ENCODE assay signal across 8 cellular contexts in genomic region chrX:13506574-13506973, GRCh38.
DNase-seq lines count a peak whose midpoint lies in the region; ATAC-seq, FAIRE-seq and TF ChIP-seq lines count a peak whose summit lies in the region.

No MANE protein-coding gene starts in this region.

- peak; percentile 96 for FAIRE-seq in endothelial cell of umbilical vein (lab: Jason Lieb, UNC)

- no peak overlapping the region for H2AFZ ChIP-seq in endothelial cell of umbilical vein (ENCODE audit: low read depth, low read length)

- no peaks in the 10 kb centered on the region for H3K4me1 ChIP-seq in endothelial cell of umbilical vein (ENCODE audit: control insufficient read depth, extremely low read depth, insufficient read depth, low read length)
- no peaks in the 10 kb centered on the region for H3K4me1 ChIP-seq in upper lobe of left lung

- no peaks in the 10 kb centered on the region for H3K79me2 ChIP-seq in endothelial cell of umbilical vein (ENCODE audit: control insufficient read depth, insufficient read depth, low read length)

- peak; percentile 37 to 41 for TF ChIP-seq CTCF in endothelial cell of umbilical vein (IDR thresholded peaks at IDR 0.05; ENCODE audit: extremely low read depth in 1 of 2, insufficient read depth in 1 of 2, low read depth in 1 of 2, low read length in 2 of 2)
- TF ChIP-seq CTCF in nephron (IDR thresholded peaks at IDR 0.05; ENCODE audit: unreplicated experiment in 3 of 3): peak; percentile 72 to 83 (median 75)
- peak; percentile 43 to 70 (median 57) for TF ChIP-seq CTCF in upper lobe of left lung (IDR thresholded peaks at IDR 0.05)

- intact Hi-C loops in endothelial cell of umbilical vein (cut with micrococcal nuclease): loop anchor here (1.0 kb wide), 3 partner anchors 140 to 526 kb away; no protein-coding TSS in a partner anchor

- peak; percentile 19 for DNase-seq in SIG-M5 treated with dmso at 0.1 percent for 504 hours (lab: John Stamatoyannopoulos, UW; ENCODE audit: unreplicated experiment)
- no peak for DNase-seq in SIG-M5 (lab: John Stamatoyannopoulos, UW)
- DNase-seq in NCI-H526 (lab: John Stamatoyannopoulos, UW): peak; percentile 29 to 59
- peak; percentile 57 for DNase-seq in activated CD4-positive, alpha-beta memory T cell treated with anti-CD3 and anti-CD28 coated beads, Interleukin-2, amount 10 ng/mL, durations not matched to agents 7 days and 5 days
- DNase-seq in endothelial cell of umbilical vein (ENCODE audit: low read depth, low spot score): peak; percentile 34
- no peak for DNase-seq in upper lobe of left lung

- no peaks in the 10 kb centered on the region for H3K36me3 ChIP-seq in endothelial cell of umbilical vein (ENCODE audit: control insufficient read depth in 2 of 2, extremely low read depth in 1 of 2, insufficient read depth in 2 of 2, low read length in 2 of 2)
- no peaks in the 10 kb centered on the region for H3K36me3 ChIP-seq in upper lobe of left lung

- no peaks in the 10 kb centered on the region for H3K36me3 Mint-ChIP-seq in activated CD4-positive, alpha-beta memory T cell treated with anti-CD3 and anti-CD28 coated beads, Interleukin-2, amount 10 ng/mL, durations not matched to agents 7 days and 5 days (ENCODE audit: low read depth)
- no peaks in the 10 kb centered on the region for H3K36me3 Mint-ChIP-seq in nephron (ENCODE audit: low read depth)

- ATAC-seq in upper lobe of left lung (ENCODE audit: low FRiP score in 2 of 2) (no peak), GM21737 (IDR thresholded peaks at IDR 0.05; ENCODE audit: unreplicated experiment) (no peak)

- H3K4me3 ChIP-seq in endothelial cell of umbilical vein (replicated peaks in 1 of 3; ENCODE audit: insufficient read depth in 1 of 3, low read depth in 1 of 3, low read length in 3 of 3): no peak overlapping the region
- no peak overlapping the region for H3K4me3 ChIP-seq in upper lobe of left lung

- 12% methylated on average over 5 of the region's 5 CpGs for WGBS in upper lobe of left lung, 2 donors

- no peaks in the 10 kb centered on the region for H4K20me1 ChIP-seq in endothelial cell of umbilical vein (replicated peaks; ENCODE audit: control insufficient read depth, extremely low read depth, insufficient read depth, low read length)

- no peaks in the 10 kb centered on the region for H3K9me1 ChIP-seq in endothelial cell of umbilical vein (replicated peaks; ENCODE audit: control insufficient read depth, extremely low read depth, insufficient read depth, low read length)

- CTCF ChIA-PET in activated CD4-positive, alpha-beta memory T cell treated with anti-CD3 and anti-CD28 coated beads, Interleukin-2, amount 10 ng/mL, durations not matched to agents 7 days and 5 days (lab: Charles Lee): interaction anchor here (0.6 to 2.6 kb wide), 17 partner anchors 9 to 526 kb away, joined by 3 to 19 read pairs (median 4); partner anchors contain the start of genes GEMIN8 and TCEANC
- CTCF ChIA-PET in endothelial cell of umbilical vein (lab: Charles Lee): interaction anchor here (0.6 to 2.7 kb wide), 36 partner anchors 11 to 692 kb away, joined by 3 to 87 read pairs (median 4); partner anchors contain the start of genes GEMIN8, OFD1, RAB9A and TRAPPC2

- H3K27ac Mint-ChIP-seq in activated CD4-positive, alpha-beta memory T cell treated with anti-CD3 and anti-CD28 coated beads, Interleukin-2, amount 10 ng/mL, durations not matched to agents 7 days and 5 days: no peak overlapping the region
- H3K27ac Mint-ChIP-seq in nephron: peak overlapping the region; percentile 11 to 85 (median 53)

- dilution Hi-C loops in endothelial cell of umbilical vein (cut with MboI; ENCODE audit: extremely low pct_ligation_motif_present, low sequenced_read_pairs): no loop called here

- H3K27me3 Mint-ChIP-seq in activated CD4-positive, alpha-beta memory T cell treated with anti-CD3 and anti-CD28 coated beads, Interleukin-2, amount 10 ng/mL, durations not matched to agents 7 days and 5 days: no peaks in the 10 kb centered on the region
- no peaks in the 10 kb centered on the region for H3K27me3 Mint-ChIP-seq in nephron (ENCODE audit: low read depth)

- POLR2A ChIA-PET in activated CD4-positive, alpha-beta memory T cell treated with anti-CD3 and anti-CD28 coated beads, Interleukin-2, amount 10 ng/mL, durations not matched to agents 7 days and 5 days (lab: Charles Lee): no interaction called here
- POLR2A ChIA-PET in endothelial cell of umbilical vein (lab: Charles Lee): interaction anchor here (0.5 kb wide), 1 partner anchor 346 kb away, joined by 3 read pairs; no protein-coding TSS in a partner anchor

- H3K4me3 Mint-ChIP-seq in activated CD4-positive, alpha-beta memory T cell treated with anti-CD3 and anti-CD28 coated beads, Interleukin-2, amount 10 ng/mL, durations not matched to agents 7 days and 5 days: no peak overlapping the region
- no peak overlapping the region for H3K4me3 Mint-ChIP-seq in nephron

- H3K9me3 ChIP-seq in endothelial cell of umbilical vein (replicated peaks; ENCODE audit: control insufficient read depth, insufficient read depth, low read length): no peaks in the 10 kb centered on the region
- no peaks in the 10 kb centered on the region for H3K9me3 ChIP-seq in upper lobe of left lung

- no peak for TF ChIP-seq POLR2A in endothelial cell of umbilical vein (IDR thresholded peaks at IDR 0.05; ENCODE audit: low read depth, low read length)
- TF ChIP-seq POLR2A in upper lobe of left lung (IDR thresholded peaks at IDR 0.05): no peak

- no peak overlapping the region for H3K27ac ChIP-seq in endothelial cell of umbilical vein (ENCODE audit: insufficient read depth, low read depth, low read length)
- no peak overlapping the region for H3K27ac ChIP-seq in upper lobe of left lung

- H3K4me1 Mint-ChIP-seq in activated CD4-positive, alpha-beta memory T cell treated with anti-CD3 and anti-CD28 coated beads, Interleukin-2, amount 10 ng/mL, durations not matched to agents 7 days and 5 days: peaks cover 8% of the 10 kb centered on the region
- peaks cover 10% of the 10 kb centered on the region for H3K4me1 Mint-ChIP-seq in nephron

- no TSS peak for BruUV-seq in endothelial cell of umbilical vein (replicated peaks; lab: Mats Ljungman, UMichigan)

- H3K9me3 Mint-ChIP-seq in activated CD4-positive, alpha-beta memory T cell treated with anti-CD3 and anti-CD28 coated beads, Interleukin-2, amount 10 ng/mL, durations not matched to agents 7 days and 5 days: no peaks in the 10 kb centered on the region
- H3K9me3 Mint-ChIP-seq in nephron: no peaks in the 10 kb centered on the region

- H3K9ac ChIP-seq in endothelial cell of umbilical vein (replicated peaks; ENCODE audit: extremely low read depth, insufficient read depth, low read length): no peak overlapping the region

- H3K27me3 ChIP-seq in endothelial cell of umbilical vein (ENCODE audit: control insufficient read depth in 2 of 2, insufficient read depth in 2 of 2, low read length in 2 of 2) (no peaks in the 10 kb centered on the region), upper lobe of left lung (no peaks in the 10 kb centered on the region)

- TF ChIP-seq EP300 in upper lobe of left lung (IDR thresholded peaks at IDR 0.05): no peak

- H3K4me2 ChIP-seq in endothelial cell of umbilical vein (ENCODE audit: insufficient read depth, low read length): no peak overlapping the region

TF ChIP-seq in endothelial cell of umbilical vein, 7 proteins besides CTCF, POLR2A, EP300 and RAD21:
- TF ChIP-seq POLR2AphosphoS5 (IDR thresholded peaks at IDR 0.05; ENCODE audit: insufficient read depth, low read depth, low read length) (no peak), JUN (IDR thresholded peaks at IDR 0.05; ENCODE audit: borderline replicate concordance, insufficient read depth, insufficient read length, low read depth) (no peak), MYC (IDR thresholded peaks at IDR 0.05; ENCODE audit: low read depth, low read length) (no peak)
TF ChIP-seq in endothelial cell of umbilical vein: peak in this region for 0.

Comparison
In these comparisons a context has a peak if more than half of its experiments do, and no peak if none do; other contexts are left out.
1. DNase-seq: peak in SIG-M5 treated with dmso at 0.1 percent for 504 hours (single experiment), NCI-H526 (2 of 2), activated CD4-positive, alpha-beta memory T cell treated with anti-CD3 and anti-CD28 coated beads, Interleukin-2, amount 10 ng/mL, durations not matched to agents 7 days and 5 days (single experiment) and endothelial cell of umbilical vein (single experiment); none in SIG-M5 (single experiment) and upper lobe of left lung (0 of 2).
2. Peak in every context shown above with its lines, with median percentiles within 50 percentile points of each other: CTCF ChIP-seq.